In the genomic region with DNA sequence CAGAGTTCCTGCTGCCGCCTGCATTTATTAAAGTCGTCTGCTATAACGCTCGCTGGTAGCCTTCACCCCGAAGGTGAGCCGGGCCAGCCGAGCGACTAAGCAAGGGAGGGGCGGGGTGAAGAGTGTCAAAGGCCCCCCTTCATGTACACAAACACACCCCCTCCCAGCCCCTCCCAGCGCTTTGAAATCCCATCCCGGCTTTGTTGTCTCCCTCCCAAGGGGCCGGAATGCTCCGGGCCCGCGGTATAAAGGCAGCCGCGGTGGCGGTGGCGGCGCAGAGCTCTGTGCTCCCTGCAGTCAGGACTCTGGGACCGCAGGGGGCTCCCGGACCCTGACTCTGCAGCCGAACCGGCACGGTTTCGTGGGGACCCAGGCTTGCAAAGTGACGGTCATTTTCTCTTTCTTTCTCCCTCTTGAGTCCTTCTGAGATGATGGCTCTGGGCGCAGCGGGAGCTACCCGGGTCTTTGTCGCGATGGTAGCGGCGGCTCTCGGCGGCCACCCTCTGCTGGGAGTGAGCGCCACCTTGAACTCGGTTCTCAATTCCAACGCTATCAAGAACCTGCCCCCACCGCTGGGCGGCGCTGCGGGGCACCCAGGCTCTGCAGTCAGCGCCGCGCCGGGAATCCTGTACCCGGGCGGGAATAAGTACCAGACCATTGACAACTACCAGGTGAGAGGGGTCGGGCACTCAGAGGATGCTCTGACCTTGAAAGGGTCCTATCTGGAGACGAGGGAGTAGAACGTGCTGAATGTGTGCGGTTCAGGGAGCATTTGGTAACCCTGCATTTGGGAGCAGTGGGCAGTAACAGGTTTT, we compare ENCODE assay signal across 8 cellular contexts. TPM values are rescaled to one million over a fixed set of nuclear protein-coding genes. Genes with fewer than 3 reads are reported as not detected.
DNase-seq lines count a peak whose midpoint lies in the region; ATAC-seq, FAIRE-seq and TF ChIP-seq lines count a peak whose summit lies in the region.

A gene with protein sequence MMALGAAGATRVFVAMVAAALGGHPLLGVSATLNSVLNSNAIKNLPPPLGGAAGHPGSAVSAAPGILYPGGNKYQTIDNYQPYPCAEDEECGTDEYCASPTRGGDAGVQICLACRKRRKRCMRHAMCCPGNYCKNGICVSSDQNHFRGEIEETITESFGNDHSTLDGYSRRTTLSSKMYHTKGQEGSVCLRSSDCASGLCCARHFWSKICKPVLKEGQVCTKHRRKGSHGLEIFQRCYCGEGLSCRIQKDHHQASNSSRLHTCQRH (plus strand): TSS at position 275 of the 815 bp plus-strand sequence. CDS start 154 bp downstream, at position 429.

- peak; percentile 44 for FAIRE-seq in endothelial cell of umbilical vein (lab: Jason Lieb, UNC)

- no peaks in the 10 kb centered on the region for H3K9me1 ChIP-seq in endothelial cell of umbilical vein (replicated peaks; ENCODE audit: control insufficient read depth, extremely low read depth, insufficient read depth, low read length)

- peak within 1 kb of the TSS; percentile 84 for H3K4me3 Mint-ChIP-seq in memory B cell

- BruUV-seq in endothelial cell of umbilical vein (replicated peaks; lab: Mats Ljungman, UMichigan), result no TSS peak

- no peaks in the 10 kb centered on the region for H3K9me3 Mint-ChIP-seq in memory B cell

- peaks cover 11% of the 10 kb centered on the region for H3K4me1 Mint-ChIP-seq in memory B cell

- no peaks in the 10 kb centered on the region for H4K20me1 ChIP-seq in endothelial cell of umbilical vein (replicated peaks; ENCODE audit: control insufficient read depth, extremely low read depth, insufficient read depth, low read length)

- dilution Hi-C loops in endothelial cell of umbilical vein (cut with MboI; ENCODE audit: extremely low pct_ligation_motif_present, low sequenced_read_pairs), result no loop called here

- no peak for DNase-seq in GM12864 (ENCODE audit: low read depth)
- peak; percentile 55 to 78 for DNase-seq in SW 1271 (lab: John Stamatoyannopoulos, UW)
- DNase-seq in endothelial cell of umbilical vein (ENCODE audit: low read depth, low spot score), result peak; percentile 89
- DNase-seq in memory B cell (ENCODE audit: low spot score in 2 of 2), result peak; percentile 20 to 42
- peak in 39 of 49 donors; percentile 8 to 62 (median 33) for DNase-seq in substantia nigra (lab: John Stamatoyannopoulos, UW)

- TF ChIP-seq CTCF in GM12864 (IDR thresholded peaks at IDR 0.05; ENCODE audit: low read depth, low read length, missing control alignments) (peak; percentile 72), endothelial cell of umbilical vein (IDR thresholded peaks at IDR 0.05; ENCODE audit: extremely low read depth in 1 of 2, insufficient read depth in 1 of 2, low read depth in 1 of 2, low read length in 2 of 2) (peak; percentile 92 to 96)

- H3K79me2 ChIP-seq in endothelial cell of umbilical vein (ENCODE audit: control insufficient read depth, insufficient read depth, low read length), result peaks cover 30% of the 10 kb centered on the region

- ATAC-seq in HG03066 (IDR thresholded peaks at IDR 0.05; ENCODE audit: low read depth, unreplicated experiment) (peak; percentile 49), memory B cell (ENCODE audit: low read depth) (peak; percentile 78), GM19023 (IDR thresholded peaks at IDR 0.05; ENCODE audit: unreplicated experiment) (no peak), HG02623 (IDR thresholded peaks at IDR 0.05; ENCODE audit: unreplicated experiment) (no peak)

- H3K27me3 ChIP-seq in endothelial cell of umbilical vein (ENCODE audit: control insufficient read depth in 2 of 2, insufficient read depth in 2 of 2, low read length in 2 of 2), result no peaks in the 10 kb centered on the region

- H3K4me3 ChIP-seq in GM12864 (ENCODE audit: low read depth, low read length) (no peak within 1 kb of the TSS), endothelial cell of umbilical vein (replicated peaks in 1 of 3; ENCODE audit: insufficient read depth in 1 of 3, low read depth in 1 of 3, low read length in 3 of 3) (peak within 1 kb of the TSS; percentile 90 to 98 (median 90))

- H2AFZ ChIP-seq in endothelial cell of umbilical vein (ENCODE audit: low read depth, low read length), result peak within 1 kb of the TSS; percentile 89

- POLR2A ChIA-PET in endothelial cell of umbilical vein (lab: Charles Lee), result interaction anchor here (0.5 to 3.4 kb wide), 9 partner anchors 13 to 338 kb away, joined by 3 to 21 read pairs (median 4); no protein-coding TSS in a partner anchor

- H3K27me3 Mint-ChIP-seq in memory B cell, result peaks cover 11% of the 10 kb centered on the region

- peaks cover 36% of the 10 kb centered on the region for H3K4me1 ChIP-seq in endothelial cell of umbilical vein (ENCODE audit: control insufficient read depth, extremely low read depth, insufficient read depth, low read length)

- H3K27ac ChIP-seq in endothelial cell of umbilical vein (ENCODE audit: insufficient read depth, low read depth, low read length) (peak within 1 kb of the TSS; percentile 94), substantia nigra (ENCODE audit: low read depth, low read length, poor library complexity, severe bottlenecking) (no peak within 1 kb of the TSS)

- no peaks in the 10 kb centered on the region for H3K36me3 Mint-ChIP-seq in memory B cell

- H3K27ac Mint-ChIP-seq in memory B cell, result no peak within 1 kb of the TSS

- intact Hi-C loops in endothelial cell of umbilical vein (cut with micrococcal nuclease), result loop anchor here (1.0 to 5.0 kb wide), 6 partner anchors 37 to 353 kb away; no protein-coding TSS in a partner anchor

- H3K4me2 ChIP-seq in endothelial cell of umbilical vein (ENCODE audit: insufficient read depth, low read length), result peak within 1 kb of the TSS; percentile 93

- CTCF ChIA-PET in endothelial cell of umbilical vein (lab: Charles Lee), result interaction anchor here (0.7 to 16.5 kb wide), 20 partner anchors 8 to 464 kb away, joined by 3 to 630 read pairs (median 4); no protein-coding TSS in a partner anchor

- H3K9ac ChIP-seq in endothelial cell of umbilical vein (replicated peaks; ENCODE audit: extremely low read depth, insufficient read depth, low read length), result peak within 1 kb of the TSS; percentile 89

- H3K9me3 ChIP-seq in endothelial cell of umbilical vein (replicated peaks; ENCODE audit: control insufficient read depth, insufficient read depth, low read length), result no peaks in the 10 kb centered on the region

- peak; percentile 99 for TF ChIP-seq POLR2A in endothelial cell of umbilical vein (IDR thresholded peaks at IDR 0.05; ENCODE audit: low read depth, low read length)

- H3K36me3 ChIP-seq in endothelial cell of umbilical vein (ENCODE audit: control insufficient read depth in 2 of 2, extremely low read depth in 1 of 2, insufficient read depth in 2 of 2, low read length in 2 of 2), result no peaks in the 10 kb centered on the region

TF ChIP-seq in endothelial cell of umbilical vein, 7 proteins besides CTCF, POLR2A, EP300 and RAD21:
- TF ChIP-seq MYC (IDR thresholded peaks at IDR 0.05; ENCODE audit: low read depth, low read length) (no peak), POLR2AphosphoS5 (IDR thresholded peaks at IDR 0.05; ENCODE audit: insufficient read depth, low read depth, low read length) (peak; percentile 99)
TF ChIP-seq in endothelial cell of umbilical vein: peak in this region for 1.

RNA-seq across cellular contexts. Expression of the gene that starts here (rescaled TPM):
- total RNA-seq in endothelial cell of umbilical vein, result 184 and 200 TPM in 2 replicates
- 160 and 202 TPM in 2 replicates for polyA plus RNA-seq in endothelial cell of umbilical vein
- 315 and 349 TPM in 2 replicates for polyA plus RNA-seq in endothelial cell of umbilical vein (2011; cell fraction: cytosol; rRNA removed)
- 456 and 547 TPM in 2 replicates for polyA plus RNA-seq in endothelial cell of umbilical vein (2011; cell fraction: nucleus; rRNA removed)
- 423 and 427 TPM in 2 replicates for polyA plus RNA-seq in endothelial cell of umbilical vein (2012)
- 180 and 188 TPM in 2 replicates for polyA minus RNA-seq in endothelial cell of umbilical vein
- polyA minus RNA-seq in endothelial cell of umbilical vein (2011; cell fraction: cytosol; rRNA and poly(A)+ RNA removed), result 16.3 TPM
- polyA minus RNA-seq in endothelial cell of umbilical vein (2011; cell fraction: nucleus; rRNA and poly(A)+ RNA removed), result 141 and 168 TPM in 2 replicates

Comparison
In these comparisons a context has a peak if more than half of its experiments do, and no peak if none do; other contexts are left out.
1. ATAC-seq: peak in HG03066 (single experiment) and memory B cell (single experiment); none in GM19023 (single experiment) and HG02623 (single experiment).